Comparison of ENCODE assay signal across 9 cellular contexts in genomic region chr10:32445036-32445435, GRCh38. TPM values are rescaled to one million over a fixed set of nuclear protein-coding genes. Genes with fewer than 3 reads are reported as not detected.
DNase-seq lines count a peak whose midpoint lies in the region; ATAC-seq and TF ChIP-seq lines count a peak whose summit lies in the region.
"Had no signal": no experiment of that assay in that cellular context is flagged by ENCODE, and none has a peak within 500 bp of the region (broad histone marks: within the 10 kb centered on the region; RNA-seq: fewer than 3 reads in every experiment).

No MANE protein-coding gene starts in this region.

- no peaks in the 10 kb centered on the region for H3K9me3 Mint-ChIP-seq in activated naive CD4-positive, alpha-beta T cell treated with anti-CD3 and anti-CD28 coated beads, Interleukin-2, amount 50 U/mL, for 72 hours

- peak overlapping the region; percentile 80 for H3K4me3 ChIP-seq in left ventricle myocardium inferior
- H3K4me3 ChIP-seq in lower lobe of right lung: peak overlapping the region; percentile 80
- H3K4me3 ChIP-seq in vagina: peak overlapping the region in 1 of 2 donors; percentile 72

- H3K4me1 ChIP-seq in left ventricle myocardium inferior (peaks cover 26% of the 10 kb centered on the region), lower lobe of right lung (peaks cover 14% of the 10 kb centered on the region), vagina (peaks cover 5% of the 10 kb centered on the region)

- TF ChIP-seq CTCF in left ventricle myocardium inferior (IDR thresholded peaks at IDR 0.05; ENCODE audit: borderline replicate concordance): no peak
- no peak for TF ChIP-seq CTCF in lower lobe of right lung (IDR thresholded peaks at IDR 0.05)
- no peak for TF ChIP-seq CTCF in vagina (IDR thresholded peaks at IDR 0.05)

- intact Hi-C loops in left ventricle myocardium inferior (cut with micrococcal nuclease) (loop anchor here (5.0 kb wide), 1 partner anchor 68 kb away; no protein-coding TSS in a partner anchor), Right ventricle myocardium inferior (cut with DNase I) (loop anchor here (10.0 kb wide), 1 partner anchor 190 kb away; no protein-coding TSS in a partner anchor), lower lobe of right lung (cut with DNase I) (no loop called here), vagina (cut with DNase I) (no loop called here)

- H3K9me3 ChIP-seq in left ventricle myocardium inferior (replicated peaks): no peaks in the 10 kb centered on the region
- H3K9me3 ChIP-seq in lower lobe of right lung: no peaks in the 10 kb centered on the region
- no peaks in the 10 kb centered on the region for H3K9me3 ChIP-seq in vagina
- H3K9me3 ChIP-seq: Peyer's patch had no signal

- ATAC-seq in Right ventricle myocardium inferior: no peak
- ATAC-seq in activated naive CD4-positive, alpha-beta T cell treated with anti-CD3 and anti-CD28 coated beads, Interleukin-2, amount 50 U/mL, for 72 hours: no peak
- no peak for ATAC-seq in lower lobe of right lung
- no peak for ATAC-seq in HG03175 (IDR thresholded peaks at IDR 0.05; ENCODE audit: unreplicated experiment)

- H3K27ac Mint-ChIP-seq in activated naive CD4-positive, alpha-beta T cell treated with anti-CD3 and anti-CD28 coated beads, Interleukin-2, amount 50 U/mL, for 72 hours: peak overlapping the region; percentile 94 to 98

- no peak for TF ChIP-seq POLR2A in vagina (IDR thresholded peaks at IDR 0.05)

- no peaks in the 10 kb centered on the region for H3K27me3 ChIP-seq in left ventricle myocardium inferior (ENCODE audit: low read depth)
- no peaks in the 10 kb centered on the region for H3K27me3 ChIP-seq in lower lobe of right lung (ENCODE audit: low read depth)
- H3K27me3 ChIP-seq in vagina: no peaks in the 10 kb centered on the region
- H3K27me3 ChIP-seq: Peyer's patch had no signal

- H3K27ac ChIP-seq in left ventricle myocardium inferior (replicated peaks) (peak overlapping the region; percentile 99), lower lobe of right lung (peak overlapping the region; percentile 98), vagina (peak overlapping the region; percentile 97)

- DNase-seq in left ventricle myocardium inferior: no peak
- DNase-seq in Right ventricle myocardium inferior (ENCODE audit: missing footprints): no peak
- DNase-seq in activated naive CD4-positive, alpha-beta T cell treated with anti-CD3 and anti-CD28 coated beads, Interleukin-2, amount 50 U/mL, for 72 hours (ENCODE audit: low spot score in 2 of 2): no peak
- DNase-seq in lower lobe of right lung: no peak
- no peak for DNase-seq in vagina (ENCODE audit: extremely low spot score in 2 of 2)
- no peak for DNase-seq in SHP77 treated with DMSO at 0.1 percent for 48 hours (lab: John Stamatoyannopoulos, UW)
- DNase-seq in glomerular visceral epithelial cell (ENCODE audit: extremely low spot score): no peak
- DNase-seq: Peyer's patch had no signal

- H3K36me3 ChIP-seq in left ventricle myocardium inferior (no peaks in the 10 kb centered on the region), lower lobe of right lung (no peaks in the 10 kb centered on the region), vagina (no peaks in the 10 kb centered on the region)
- H3K36me3 ChIP-seq: Peyer's patch had no signal

- peaks cover 0 to 13% of the 10 kb centered on the region in 2 donors for H3K36me3 Mint-ChIP-seq in activated naive CD4-positive, alpha-beta T cell treated with anti-CD3 and anti-CD28 coated beads, Interleukin-2, amount 50 U/mL, for 72 hours

RNA-seq across cellular contexts. Expression of gene CCDC7, which starts 0.9 kb away (rescaled TPM):
- 24.7 TPM for total RNA-seq in left ventricle myocardium inferior
- 22.2 TPM for total RNA-seq in Right ventricle myocardium inferior
- total RNA-seq in activated naive CD4-positive, alpha-beta T cell treated with anti-CD3 and anti-CD28 coated beads, Interleukin-2, amount 50 U/mL, for 72 hours: 10 to 100 TPM in 1 of 2 donors, 1 to 10 TPM in 1; 7.1 to 16.7 TPM
- 22.8 TPM for total RNA-seq in lower lobe of right lung
- 22.8 TPM for total RNA-seq in vagina

Comparison
In these comparisons a context has a peak if more than half of its experiments do, and no peak if none do; other contexts are left out.
1. intact Hi-C loops: an anchor here in left ventricle myocardium inferior (5.0 kb wide) and Right ventricle myocardium inferior (10.0 kb wide); none called in lower lobe of right lung and vagina.